In the genomic region with DNA sequence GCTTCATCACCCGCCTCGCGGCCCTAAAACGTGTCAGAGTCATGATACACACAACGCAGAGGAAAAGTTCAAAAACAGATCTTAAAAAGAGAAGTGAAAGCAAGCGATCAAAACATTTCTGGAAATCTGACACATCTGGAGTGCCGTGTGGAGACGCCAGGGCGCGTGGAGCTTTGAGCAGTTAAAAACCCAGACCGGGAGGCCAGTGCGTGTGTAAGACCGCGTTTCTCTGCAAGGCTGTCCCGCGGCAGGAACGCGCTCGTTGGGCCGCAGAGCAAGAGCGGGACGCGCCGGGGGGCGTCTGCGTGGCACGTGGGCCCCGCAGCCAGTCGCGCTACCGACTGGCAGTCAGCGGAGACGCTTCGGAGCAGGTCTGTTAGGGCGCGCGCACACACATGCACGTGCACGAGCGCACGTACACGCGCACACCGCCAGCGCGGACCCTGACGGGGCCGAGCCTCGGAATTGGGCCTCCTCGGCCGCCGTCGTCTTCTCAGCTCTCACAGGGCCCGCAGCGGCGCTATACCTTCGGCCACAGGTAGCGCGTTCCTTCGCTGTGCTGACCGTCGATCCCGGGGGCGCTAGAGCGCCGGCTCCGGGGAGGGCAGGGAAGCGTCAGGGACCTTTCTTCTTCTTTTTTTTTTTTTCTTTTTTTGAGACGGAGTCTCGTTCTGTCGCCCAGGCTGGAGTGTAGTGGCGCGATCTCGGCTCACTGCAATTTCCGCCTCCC, we compare ENCODE assay signal across 1 cellular context.
TF ChIP-seq lines count a peak whose summit lies in the region.

No MANE protein-coding gene starts in this region.

TF ChIP-seq in HepG2, 621 proteins besides CTCF, POLR2A, EP300 and RAD21 (continued from another document):
- TF ChIP-seq ATF6 (CRISPR knock-in tag; conservative IDR thresholded peaks at IDR 0.05), result no peak
- TF ChIP-seq ZSCAN25 (CRISPR knock-in tag; IDR thresholded peaks at IDR 0.05), result peak; percentile 44; the same call in 1 of the 2 replicates
- peak; percentile 52; the same call in 1 of the 2 replicates for TF ChIP-seq ZNF546 (CRISPR knock-in tag; conservative IDR thresholded peaks at IDR 0.05)
- TF ChIP-seq ZNF850 (CRISPR knock-in tag; conservative IDR thresholded peaks at IDR 0.05), result no peak
- peak; percentile 92 for TF ChIP-seq ZNF30 (CRISPR knock-in tag; IDR thresholded peaks at IDR 0.05)
- peak; percentile 82 for TF ChIP-seq ZNF878 (CRISPR knock-in tag; IDR thresholded peaks at IDR 0.05)
- peak; percentile 53; the same call in 1 of the 2 replicates for TF ChIP-seq ZNF143 (CRISPR knock-in tag; IDR thresholded peaks at IDR 0.05)
- TF ChIP-seq SNAPC2 (CRISPR knock-in tag; IDR thresholded peaks at IDR 0.05), result peak; percentile 85; the same call in 1 of the 2 replicates
- TF ChIP-seq ATF5 (CRISPR knock-in tag; IDR thresholded peaks at IDR 0.05; ENCODE audit: low read depth), result no peak
- TF ChIP-seq, protein P1, sequence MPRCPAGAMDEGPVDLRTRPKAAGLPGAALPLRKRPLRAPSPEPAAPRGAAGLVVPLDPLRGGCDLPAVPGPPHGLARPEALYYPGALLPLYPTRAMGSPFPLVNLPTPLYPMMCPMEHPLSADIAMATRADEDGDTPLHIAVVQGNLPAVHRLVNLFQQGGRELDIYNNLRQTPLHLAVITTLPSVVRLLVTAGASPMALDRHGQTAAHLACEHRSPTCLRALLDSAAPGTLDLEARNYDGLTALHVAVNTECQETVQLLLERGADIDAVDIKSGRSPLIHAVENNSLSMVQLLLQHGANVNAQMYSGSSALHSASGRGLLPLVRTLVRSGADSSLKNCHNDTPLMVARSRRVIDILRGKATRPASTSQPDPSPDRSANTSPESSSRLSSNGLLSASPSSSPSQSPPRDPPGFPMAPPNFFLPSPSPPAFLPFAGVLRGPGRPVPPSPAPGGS (CRISPR knock-in tag; IDR thresholded peaks at IDR 0.05), result peak; percentile 79; the same call in 1 of the 2 replicates
- no peak for TF ChIP-seq PBX2 (CRISPR knock-in tag; IDR thresholded peaks at IDR 0.05)
- no peak for TF ChIP-seq KIAA2018 (CRISPR knock-in tag; IDR thresholded peaks at IDR 0.05; ENCODE audit: borderline replicate concordance)
- TF ChIP-seq ZNF572 (CRISPR knock-in tag; IDR thresholded peaks at IDR 0.05), result peak; percentile 95; the same call in 1 of the 2 replicates
- TF ChIP-seq ZNF776 (CRISPR knock-in tag; IDR thresholded peaks at IDR 0.05), result peak; percentile 86; the same call in 1 of the 2 replicates
- peak; percentile 84; the same call in 1 of the 2 replicates for TF ChIP-seq ZNF557 (CRISPR knock-in tag; IDR thresholded peaks at IDR 0.05)
- no peak for TF ChIP-seq EZH2 (conservative IDR thresholded peaks at IDR 0.05; ENCODE audit: low read depth, low read length)
- TF ChIP-seq, protein P2, sequence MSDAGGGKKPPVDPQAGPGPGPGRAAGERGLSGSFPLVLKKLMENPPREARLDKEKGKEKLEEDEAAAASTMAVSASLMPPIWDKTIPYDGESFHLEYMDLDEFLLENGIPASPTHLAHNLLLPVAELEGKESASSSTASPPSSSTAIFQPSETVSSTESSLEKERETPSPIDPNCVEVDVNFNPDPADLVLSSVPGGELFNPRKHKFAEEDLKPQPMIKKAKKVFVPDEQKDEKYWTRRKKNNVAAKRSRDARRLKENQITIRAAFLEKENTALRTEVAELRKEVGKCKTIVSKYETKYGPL (CRISPR knock-in tag; IDR thresholded peaks at IDR 0.05), result peak; percentile 78; the same call in 1 of the 2 replicates
- peak; percentile 83 for TF ChIP-seq ZNF225 (CRISPR knock-in tag; IDR thresholded peaks at IDR 0.05)
- TF ChIP-seq SP1 (IDR thresholded peaks at IDR 0.05), result no peak
- TF ChIP-seq SP1 (CRISPR knock-in tag; IDR thresholded peaks at IDR 0.05), result no peak
- TF ChIP-seq CREB1 (IDR thresholded peaks at IDR 0.05), result 0 out of 2 replicates have a peak, but pooled peaks have one; percentile 34
- TF ChIP-seq CREB1 (CRISPR knock-in tag; IDR thresholded peaks at IDR 0.05), result no peak
